ENCODE assay signal across 7 cellular contexts in genomic region chr12:56160160-56160763, GRCh38. TPM values are rescaled to one million over a fixed set of nuclear protein-coding genes. Genes with fewer than 3 reads are reported as not detected.
DNase-seq lines count a peak whose midpoint lies in the region; ATAC-seq and TF ChIP-seq lines count a peak whose summit lies in the region.

No MANE protein-coding gene starts in this region.

- peak overlapping the region; percentile 94 for H3K4me3 Mint-ChIP-seq in activated CD8-positive, alpha-beta memory T cell treated with anti-CD3 and anti-CD28 coated beads, Interleukin-2, amount 10 ng/mL, durations not matched to agents 7 days and 5 days

- H3K27ac Mint-ChIP-seq in activated CD8-positive, alpha-beta memory T cell treated with anti-CD3 and anti-CD28 coated beads, Interleukin-2, amount 10 ng/mL, durations not matched to agents 7 days and 5 days = peak overlapping the region; percentile 96

- H3K27me3 ChIP-seq in esophagus (ENCODE audit: control insufficient read depth in 1 of 2, insufficient read depth in 2 of 2, low read length in 2 of 2) (no peaks in the 10 kb centered on the region), prostate gland (replicated peaks; ENCODE audit: insufficient read depth) (no peaks in the 10 kb centered on the region)

- peaks cover 66% of the 10 kb centered on the region for H3K36me3 Mint-ChIP-seq in activated CD8-positive, alpha-beta memory T cell treated with anti-CD3 and anti-CD28 coated beads, Interleukin-2, amount 10 ng/mL, durations not matched to agents 7 days and 5 days

- intact Hi-C loops in prostate gland (cut with DNase I) = no loop called here

- H3K36me3 ChIP-seq in esophagus (ENCODE audit: control insufficient read depth in 2 of 2, insufficient read depth in 2 of 2, low read length in 1 of 2) (peaks cover 14 to 36% of the 10 kb centered on the region in 2 donors), prostate gland (peaks cover 5 to 12% of the 10 kb centered on the region in 2 donors)

- in situ Hi-C loops in KBM-7 (cut with MboI; ENCODE audit: low pct_unique_long_range_greater_than_20kb, low sequenced_read_pairs) = no loop called here

- peak overlapping the region; percentile 96 to 100 for H3K27ac ChIP-seq in esophagus (ENCODE audit: low read depth in 2 of 2, low read length in 1 of 2)
- peak overlapping the region; percentile 97 to 98 for H3K27ac ChIP-seq in prostate gland

- H3K27me3 Mint-ChIP-seq in activated CD8-positive, alpha-beta memory T cell treated with anti-CD3 and anti-CD28 coated beads, Interleukin-2, amount 10 ng/mL, durations not matched to agents 7 days and 5 days = no peaks in the 10 kb centered on the region

- peak in 1 of 4 experiments; percentile 11 for TF ChIP-seq CTCF in prostate gland (IDR thresholded peaks at IDR 0.05)

- H3K4me1 ChIP-seq in esophagus (ENCODE audit: control insufficient read depth in 2 of 2, insufficient read depth in 2 of 2, low read length in 1 of 2) (peaks cover 5 to 8% of the 10 kb centered on the region in 2 donors), prostate gland (replicated peaks) (peaks cover 12% of the 10 kb centered on the region)

- WGBS in esophagus, 2 donors = 22 to 33% methylated on average over 7 of the region's 7 CpGs
- 42% methylated on average over 7 of the region's 7 CpGs for WGBS in prostate gland

- ATAC-seq in activated CD8-positive, alpha-beta memory T cell treated with anti-CD3 and anti-CD28 coated beads, Interleukin-2, amount 10 ng/mL, durations not matched to agents 7 days and 5 days = peak; percentile 43
- ATAC-seq in HG03460 (IDR thresholded peaks at IDR 0.05; ENCODE audit: unreplicated experiment) = no peak

- no peaks in the 10 kb centered on the region for H3K9me3 ChIP-seq in esophagus (ENCODE audit: control insufficient read depth in 2 of 2, insufficient read depth in 1 of 2, low read depth in 1 of 2, low read length in 1 of 2)
- no peaks in the 10 kb centered on the region for H3K9me3 ChIP-seq in prostate gland

- CTCF ChIA-PET in activated CD8-positive, alpha-beta memory T cell treated with anti-CD3 and anti-CD28 coated beads, Interleukin-2, amount 10 ng/mL, durations not matched to agents 7 days and 5 days (lab: Charles Lee) = interaction anchor here (0.8 to 7.5 kb wide), 6 partner anchors 9 to 164 kb away, joined by 3 to 61 read pairs (median 12); partner anchors contain the start of genes ESYT1, RPL41, SMARCC2 and ZC3H10

- TF ChIP-seq POLR2A in prostate gland (IDR thresholded peaks at IDR 0.05) = no peak

- H3K4me3 ChIP-seq in esophagus (ENCODE audit: low read depth in 1 of 2, low read length in 2 of 2) (peak overlapping the region; percentile 79 to 99), prostate gland (peak overlapping the region; percentile 58 to 71)

- peaks cover 41% of the 10 kb centered on the region for H3K4me1 Mint-ChIP-seq in activated CD8-positive, alpha-beta memory T cell treated with anti-CD3 and anti-CD28 coated beads, Interleukin-2, amount 10 ng/mL, durations not matched to agents 7 days and 5 days

- DNase-seq in KBM-7 (peak; percentile 16), prostate gland (ENCODE audit: low spot score) (no peak), cerebellum (ENCODE audit: low spot score) (no peak), anterior cingulate cortex (lab: John Stamatoyannopoulos, UW) (no peak)
- DNase-seq in activated CD8-positive, alpha-beta memory T cell treated with anti-CD3 and anti-CD28 coated beads, Interleukin-2, amount 10 ng/mL, durations not matched to agents 7 days and 5 days = peak; percentile 83

- no peaks in the 10 kb centered on the region for H3K9me3 Mint-ChIP-seq in activated CD8-positive, alpha-beta memory T cell treated with anti-CD3 and anti-CD28 coated beads, Interleukin-2, amount 10 ng/mL, durations not matched to agents 7 days and 5 days (ENCODE audit: low read depth)

RNA-seq across cellular contexts. Expression of gene MYL6, which starts 2.1 kb away (rescaled TPM):
- total RNA-seq in activated CD8-positive, alpha-beta memory T cell treated with anti-CD3 and anti-CD28 coated beads, Interleukin-2, amount 10 ng/mL, durations not matched to agents 7 days and 5 days = 1,000 to 10,000 TPM; 1,307 to 1,412 TPM
- polyA plus RNA-seq in esophagus = 1,000 to 10,000 TPM; 1,769 to 2,908 TPM
- total RNA-seq in prostate gland (1,000 to 10,000 TPM; 1,587 to 1,792 TPM), cerebellum (332 TPM)

RNA-seq across cellular contexts. Expression of gene MYL6B, which starts 7.9 kb away (rescaled TPM):
- total RNA-seq in activated CD8-positive, alpha-beta memory T cell treated with anti-CD3 and anti-CD28 coated beads, Interleukin-2, amount 10 ng/mL, durations not matched to agents 7 days and 5 days = 10 to 100 TPM; 67.6 to 85.2 TPM
- 10 to 100 TPM; 57.3 to 57.7 TPM for polyA plus RNA-seq in esophagus
- total RNA-seq in prostate gland = 100 to 1,000 TPM in 1 of 2 donors, 10 to 100 TPM in 1; 66.4 to 203 TPM
- total RNA-seq in cerebellum = 39.5 TPM

RNA-seq across cellular contexts. Expression of gene SMARCC2, which starts 29.0 kb away (rescaled TPM):
- 100 to 1,000 TPM; 147 to 150 TPM for total RNA-seq in activated CD8-positive, alpha-beta memory T cell treated with anti-CD3 and anti-CD28 coated beads, Interleukin-2, amount 10 ng/mL, durations not matched to agents 7 days and 5 days
- polyA plus RNA-seq in esophagus = 10 to 100 TPM; 21.4 to 31.4 TPM
- total RNA-seq in prostate gland (100 to 1,000 TPM in 1 of 2 donors, 10 to 100 TPM in 1; 60.4 to 101 TPM), cerebellum (96.5 TPM)

RNA-seq across cellular contexts. Expression of gene ESYT1, which starts 32.2 kb away (rescaled TPM):
- total RNA-seq in activated CD8-positive, alpha-beta memory T cell treated with anti-CD3 and anti-CD28 coated beads, Interleukin-2, amount 10 ng/mL, durations not matched to agents 7 days and 5 days = 100 to 1,000 TPM; 225 to 241 TPM
- 10 to 100 TPM; 15.6 to 36.6 TPM for polyA plus RNA-seq in esophagus
- 100 to 1,000 TPM in 1 of 2 donors, 10 to 100 TPM in 1; 66.8 to 167 TPM for total RNA-seq in prostate gland
- total RNA-seq in cerebellum = 32.2 TPM

RNA-seq across cellular contexts. Expression of gene ZC3H10, which starts 42.2 kb away (rescaled TPM):
- total RNA-seq in activated CD8-positive, alpha-beta memory T cell treated with anti-CD3 and anti-CD28 coated beads, Interleukin-2, amount 10 ng/mL, durations not matched to agents 7 days and 5 days = 10 to 100 TPM; 10.3 to 11.7 TPM
- 1 to 10 TPM; 1.4 to 2.2 TPM for polyA plus RNA-seq in esophagus
- total RNA-seq in prostate gland = 1 to 10 TPM; 4.6 to 9.1 TPM
- total RNA-seq in cerebellum = 9.4 TPM

Comparison
In these comparisons a context has a peak if more than half of its experiments do, and no peak if none do; other contexts are left out.
1. DNase-seq: peak in KBM-7 (single experiment) and activated CD8-positive, alpha-beta memory T cell treated with anti-CD3 and anti-CD28 coated beads, Interleukin-2, amount 10 ng/mL, durations not matched to agents 7 days and 5 days (single experiment); none in prostate gland (single experiment), cerebellum (single experiment) and anterior cingulate cortex (0 of 58).